1 cellular context compared by ENCODE assay signal in the genomic region with DNA sequence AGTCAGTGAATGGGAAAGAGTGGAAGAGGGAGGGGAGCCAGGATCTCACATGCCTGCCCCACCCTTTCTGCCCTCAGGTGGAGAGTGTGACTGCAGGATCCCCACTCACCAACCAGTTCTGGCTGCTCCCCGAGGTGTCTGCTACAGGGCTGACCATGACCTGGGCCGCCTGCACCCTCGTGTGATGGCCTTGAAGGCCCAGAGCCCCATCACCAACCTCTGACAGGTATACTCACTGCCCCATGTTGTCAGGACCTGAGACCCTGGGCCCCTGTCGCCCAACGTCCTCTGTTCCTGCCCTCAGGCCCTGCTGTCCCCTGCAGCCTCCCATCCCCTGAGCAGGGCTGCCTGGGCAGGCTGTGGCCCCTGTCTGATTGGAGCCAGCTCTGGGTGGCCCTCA.
TF ChIP-seq lines count a peak whose summit lies in the region.

No MANE protein-coding gene starts in this region.

TF ChIP-seq in HepG2, 621 proteins besides CTCF, POLR2A, EP300 and RAD21:
- peak; percentile 45 for TF ChIP-seq RBFOX2 (IDR thresholded peaks at IDR 0.05; ENCODE audit: low read depth, low read length)
